2 cellular contexts compared by ENCODE assay signal in the genomic region with DNA sequence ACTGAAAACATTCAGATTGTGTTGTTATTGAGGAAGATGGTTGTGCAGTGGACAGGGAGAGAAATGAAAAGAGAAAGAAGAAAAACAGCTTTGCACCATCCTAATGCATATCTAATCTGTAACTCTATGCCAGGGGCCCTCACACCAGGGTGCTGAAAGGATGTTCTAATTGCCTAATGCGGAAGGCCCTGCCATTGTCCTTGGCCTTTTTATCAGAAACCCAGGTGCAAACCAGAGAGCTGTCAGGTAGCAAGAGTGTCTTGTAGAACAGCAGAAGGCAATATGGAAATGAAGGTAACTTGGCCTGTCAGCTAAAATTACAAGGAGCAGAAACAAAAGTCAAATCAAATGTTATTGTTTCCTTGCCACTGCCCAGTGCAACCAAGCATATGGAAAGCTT.
TF ChIP-seq lines count a peak whose summit lies in the region.

No MANE protein-coding gene starts in this region.

TF ChIP-seq in GM23338, 12 proteins besides CTCF, POLR2A, EP300 and RAD21 (continued from another document):
- TF ChIP-seq CREB1 (CRISPR knock-in tag; IDR thresholded peaks at IDR 0.05; ENCODE audit: low read depth), result no peak
- no peak for TF ChIP-seq EZH2phosphoT487 (IDR thresholded peaks at IDR 0.05; ENCODE audit: unreplicated experiment)
- TF ChIP-seq, protein P1, sequence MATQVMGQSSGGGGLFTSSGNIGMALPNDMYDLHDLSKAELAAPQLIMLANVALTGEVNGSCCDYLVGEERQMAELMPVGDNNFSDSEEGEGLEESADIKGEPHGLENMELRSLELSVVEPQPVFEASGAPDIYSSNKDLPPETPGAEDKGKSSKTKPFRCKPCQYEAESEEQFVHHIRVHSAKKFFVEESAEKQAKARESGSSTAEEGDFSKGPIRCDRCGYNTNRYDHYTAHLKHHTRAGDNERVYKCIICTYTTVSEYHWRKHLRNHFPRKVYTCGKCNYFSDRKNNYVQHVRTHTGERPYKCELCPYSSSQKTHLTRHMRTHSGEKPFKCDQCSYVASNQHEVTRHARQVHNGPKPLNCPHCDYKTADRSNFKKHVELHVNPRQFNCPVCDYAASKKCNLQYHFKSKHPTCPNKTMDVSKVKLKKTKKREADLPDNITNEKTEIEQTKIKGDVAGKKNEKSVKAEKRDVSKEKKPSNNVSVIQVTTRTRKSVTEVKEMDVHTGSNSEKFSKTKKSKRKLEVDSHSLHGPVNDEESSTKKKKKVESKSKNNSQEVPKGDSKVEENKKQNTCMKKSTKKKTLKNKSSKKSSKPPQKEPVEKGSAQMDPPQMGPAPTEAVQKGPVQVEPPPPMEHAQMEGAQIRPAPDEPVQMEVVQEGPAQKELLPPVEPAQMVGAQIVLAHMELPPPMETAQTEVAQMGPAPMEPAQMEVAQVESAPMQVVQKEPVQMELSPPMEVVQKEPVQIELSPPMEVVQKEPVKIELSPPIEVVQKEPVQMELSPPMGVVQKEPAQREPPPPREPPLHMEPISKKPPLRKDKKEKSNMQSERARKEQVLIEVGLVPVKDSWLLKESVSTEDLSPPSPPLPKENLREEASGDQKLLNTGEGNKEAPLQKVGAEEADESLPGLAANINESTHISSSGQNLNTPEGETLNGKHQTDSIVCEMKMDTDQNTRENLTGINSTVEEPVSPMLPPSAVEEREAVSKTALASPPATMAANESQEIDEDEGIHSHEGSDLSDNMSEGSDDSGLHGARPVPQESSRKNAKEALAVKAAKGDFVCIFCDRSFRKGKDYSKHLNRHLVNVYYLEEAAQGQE (IDR thresholded peaks at IDR 0.05; ENCODE audit: unreplicated experiment), result no peak
- TF ChIP-seq ZNF114 (CRISPR knock-in tag; IDR thresholded peaks at IDR 0.05), result no peak
- TF ChIP-seq, protein P2, sequence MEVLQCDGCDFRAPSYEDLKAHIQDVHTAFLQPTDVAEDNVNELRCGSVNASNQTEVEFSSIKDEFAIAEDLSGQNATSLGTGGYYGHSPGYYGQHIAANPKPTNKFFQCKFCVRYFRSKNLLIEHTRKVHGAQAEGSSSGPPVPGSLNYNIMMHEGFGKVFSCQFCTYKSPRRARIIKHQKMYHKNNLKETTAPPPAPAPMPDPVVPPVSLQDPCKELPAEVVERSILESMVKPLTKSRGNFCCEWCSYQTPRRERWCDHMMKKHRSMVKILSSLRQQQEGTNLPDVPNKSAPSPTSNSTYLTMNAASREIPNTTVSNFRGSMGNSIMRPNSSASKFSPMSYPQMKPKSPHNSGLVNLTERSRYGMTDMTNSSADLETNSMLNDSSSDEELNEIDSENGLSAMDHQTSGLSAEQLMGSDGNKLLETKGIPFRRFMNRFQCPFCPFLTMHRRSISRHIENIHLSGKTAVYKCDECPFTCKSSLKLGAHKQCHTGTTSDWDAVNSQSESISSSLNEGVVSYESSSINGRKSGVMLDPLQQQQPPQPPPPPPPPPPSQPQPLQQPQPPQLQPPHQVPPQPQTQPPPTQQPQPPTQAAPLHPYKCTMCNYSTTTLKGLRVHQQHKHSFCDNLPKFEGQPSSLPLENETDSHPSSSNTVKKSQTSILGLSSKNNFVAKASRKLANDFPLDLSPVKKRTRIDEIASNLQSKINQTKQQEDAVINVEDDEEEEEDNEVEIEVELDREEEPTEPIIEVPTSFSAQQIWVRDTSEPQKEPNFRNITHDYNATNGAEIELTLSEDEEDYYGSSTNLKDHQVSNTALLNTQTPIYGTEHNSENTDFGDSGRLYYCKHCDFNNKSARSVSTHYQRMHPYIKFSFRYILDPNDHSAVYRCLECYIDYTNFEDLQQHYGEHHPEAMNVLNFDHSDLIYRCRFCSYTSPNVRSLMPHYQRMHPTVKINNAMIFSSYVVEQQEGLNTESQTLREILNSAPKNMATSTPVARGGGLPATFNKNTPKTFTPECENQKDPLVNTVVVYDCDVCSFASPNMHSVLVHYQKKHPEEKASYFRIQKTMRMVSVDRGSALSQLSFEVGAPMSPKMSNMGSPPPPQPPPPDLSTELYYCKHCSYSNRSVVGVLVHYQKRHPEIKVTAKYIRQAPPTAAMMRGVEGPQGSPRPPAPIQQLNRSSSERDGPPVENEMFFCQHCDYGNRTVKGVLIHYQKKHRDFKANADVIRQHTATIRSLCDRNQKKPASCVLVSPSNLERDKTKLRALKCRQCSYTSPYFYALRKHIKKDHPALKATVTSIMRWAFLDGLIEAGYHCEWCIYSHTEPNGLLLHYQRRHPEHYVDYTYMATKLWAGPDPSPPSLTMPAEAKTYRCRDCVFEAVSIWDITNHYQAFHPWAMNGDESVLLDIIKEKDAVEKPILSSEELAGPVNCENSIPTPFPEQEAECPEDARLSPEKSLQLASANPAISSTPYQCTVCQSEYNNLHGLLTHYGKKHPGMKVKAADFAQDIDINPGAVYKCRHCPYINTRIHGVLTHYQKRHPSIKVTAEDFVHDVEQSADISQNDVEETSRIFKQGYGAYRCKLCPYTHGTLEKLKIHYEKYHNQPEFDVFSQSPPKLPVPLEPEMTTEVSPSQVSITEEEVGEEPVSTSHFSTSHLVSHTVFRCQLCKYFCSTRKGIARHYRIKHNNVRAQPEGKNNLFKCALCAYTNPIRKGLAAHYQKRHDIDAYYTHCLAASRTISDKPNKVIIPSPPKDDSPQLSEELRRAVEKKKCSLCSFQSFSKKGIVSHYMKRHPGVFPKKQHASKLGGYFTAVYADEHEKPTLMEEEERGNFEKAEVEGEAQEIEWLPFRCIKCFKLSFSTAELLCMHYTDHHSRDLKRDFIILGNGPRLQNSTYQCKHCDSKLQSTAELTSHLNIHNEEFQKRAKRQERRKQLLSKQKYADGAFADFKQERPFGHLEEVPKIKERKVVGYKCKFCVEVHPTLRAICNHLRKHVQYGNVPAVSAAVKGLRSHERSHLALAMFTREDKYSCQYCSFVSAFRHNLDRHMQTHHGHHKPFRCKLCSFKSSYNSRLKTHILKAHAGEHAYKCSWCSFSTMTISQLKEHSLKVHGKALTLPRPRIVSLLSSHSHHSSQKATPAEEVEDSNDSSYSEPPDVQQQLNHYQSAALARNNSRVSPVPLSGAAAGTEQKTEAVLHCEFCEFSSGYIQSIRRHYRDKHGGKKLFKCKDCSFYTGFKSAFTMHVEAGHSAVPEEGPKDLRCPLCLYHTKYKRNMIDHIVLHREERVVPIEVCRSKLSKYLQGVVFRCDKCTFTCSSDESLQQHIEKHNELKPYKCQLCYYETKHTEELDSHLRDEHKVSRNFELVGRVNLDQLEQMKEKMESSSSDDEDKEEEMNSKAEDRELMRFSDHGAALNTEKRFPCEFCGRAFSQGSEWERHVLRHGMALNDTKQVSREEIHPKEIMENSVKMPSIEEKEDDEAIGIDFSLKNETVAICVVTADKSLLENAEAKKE (CRISPR knock-in tag; IDR thresholded peaks at IDR 0.05), result no peak

TF ChIP-seq in WTC11, 78 proteins besides CTCF, POLR2A, EP300 and RAD21 (continued from another document):
- TF ChIP-seq, protein P3, sequence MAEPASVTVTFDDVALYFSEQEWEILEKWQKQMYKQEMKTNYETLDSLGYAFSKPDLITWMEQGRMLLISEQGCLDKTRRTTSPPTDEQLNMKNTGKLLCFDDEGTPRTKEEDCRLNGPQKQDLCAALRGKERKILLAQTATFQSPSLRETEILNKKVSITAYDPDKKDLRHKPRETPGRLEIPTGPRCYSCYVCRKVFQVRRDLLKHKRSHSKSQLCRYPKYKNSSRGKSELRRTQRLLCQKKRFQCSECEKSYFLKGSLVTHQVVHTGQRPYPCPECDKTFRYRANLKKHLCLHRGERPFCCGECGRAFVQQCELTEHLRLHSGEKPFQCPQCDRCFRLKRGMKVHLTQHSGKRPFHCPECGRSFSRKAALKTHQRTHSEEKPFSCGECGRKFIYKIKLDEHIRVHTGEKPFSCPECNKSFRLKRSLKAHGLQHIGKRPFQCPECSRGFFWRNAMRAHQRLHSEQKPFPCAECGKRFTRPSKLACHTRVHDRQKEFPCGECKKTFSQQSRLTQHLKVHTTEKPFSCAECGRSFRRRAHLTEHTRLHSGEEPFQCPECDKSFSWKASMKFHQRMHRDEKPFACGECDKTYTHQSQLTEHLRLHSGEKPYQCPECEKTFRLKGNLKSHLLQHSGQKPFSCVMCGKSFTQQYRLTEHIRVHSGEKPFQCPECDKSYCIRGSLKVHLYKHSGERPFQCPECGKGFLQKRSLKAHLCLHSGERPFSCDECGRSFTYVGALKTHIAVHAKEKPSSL (CRISPR knock-in tag; conservative IDR thresholded peaks at IDR 0.05), result no peak
- TF ChIP-seq MYBL2 (CRISPR knock-in tag; IDR thresholded peaks at IDR 0.05), result no peak
- no peak for TF ChIP-seq JUN (CRISPR knock-in tag; IDR thresholded peaks at IDR 0.05)
- TF ChIP-seq RELA (CRISPR knock-in tag; IDR thresholded peaks at IDR 0.05; ENCODE audit: borderline replicate concordance), result no peak
- TF ChIP-seq ZNF671 (CRISPR knock-in tag; IDR thresholded peaks at IDR 0.05), result no peak
- no peak for TF ChIP-seq GRHL2 (CRISPR knock-in tag; IDR thresholded peaks at IDR 0.05; ENCODE audit: insufficient replicate concordance, severe bottlenecking)
- no peak for TF ChIP-seq CBFB (CRISPR knock-in tag; IDR thresholded peaks at IDR 0.05; ENCODE audit: low read depth)
- no peak for TF ChIP-seq SMAD3 (CRISPR knock-in tag; IDR thresholded peaks at IDR 0.05; ENCODE audit: borderline replicate concordance)
- no peak for TF ChIP-seq TCF7 (CRISPR knock-in tag; IDR thresholded peaks at IDR 0.05; ENCODE audit: low read depth)
- TF ChIP-seq, protein P4, sequence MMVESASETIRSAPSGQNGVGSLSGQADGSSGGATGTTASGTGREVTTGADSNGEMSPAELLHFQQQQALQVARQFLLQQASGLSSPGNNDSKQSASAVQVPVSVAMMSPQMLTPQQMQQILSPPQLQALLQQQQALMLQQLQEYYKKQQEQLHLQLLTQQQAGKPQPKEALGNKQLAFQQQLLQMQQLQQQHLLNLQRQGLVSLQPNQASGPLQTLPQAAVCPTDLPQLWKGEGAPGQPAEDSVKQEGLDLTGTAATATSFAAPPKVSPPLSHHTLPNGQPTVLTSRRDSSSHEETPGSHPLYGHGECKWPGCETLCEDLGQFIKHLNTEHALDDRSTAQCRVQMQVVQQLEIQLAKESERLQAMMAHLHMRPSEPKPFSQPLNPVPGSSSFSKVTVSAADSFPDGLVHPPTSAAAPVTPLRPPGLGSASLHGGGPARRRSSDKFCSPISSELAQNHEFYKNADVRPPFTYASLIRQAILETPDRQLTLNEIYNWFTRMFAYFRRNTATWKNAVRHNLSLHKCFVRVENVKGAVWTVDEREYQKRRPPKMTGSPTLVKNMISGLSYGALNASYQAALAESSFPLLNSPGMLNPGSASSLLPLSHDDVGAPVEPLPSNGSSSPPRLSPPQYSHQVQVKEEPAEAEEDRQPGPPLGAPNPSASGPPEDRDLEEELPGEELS (CRISPR knock-in tag; IDR thresholded peaks at IDR 0.05), result no peak
- TF ChIP-seq, protein P5, sequence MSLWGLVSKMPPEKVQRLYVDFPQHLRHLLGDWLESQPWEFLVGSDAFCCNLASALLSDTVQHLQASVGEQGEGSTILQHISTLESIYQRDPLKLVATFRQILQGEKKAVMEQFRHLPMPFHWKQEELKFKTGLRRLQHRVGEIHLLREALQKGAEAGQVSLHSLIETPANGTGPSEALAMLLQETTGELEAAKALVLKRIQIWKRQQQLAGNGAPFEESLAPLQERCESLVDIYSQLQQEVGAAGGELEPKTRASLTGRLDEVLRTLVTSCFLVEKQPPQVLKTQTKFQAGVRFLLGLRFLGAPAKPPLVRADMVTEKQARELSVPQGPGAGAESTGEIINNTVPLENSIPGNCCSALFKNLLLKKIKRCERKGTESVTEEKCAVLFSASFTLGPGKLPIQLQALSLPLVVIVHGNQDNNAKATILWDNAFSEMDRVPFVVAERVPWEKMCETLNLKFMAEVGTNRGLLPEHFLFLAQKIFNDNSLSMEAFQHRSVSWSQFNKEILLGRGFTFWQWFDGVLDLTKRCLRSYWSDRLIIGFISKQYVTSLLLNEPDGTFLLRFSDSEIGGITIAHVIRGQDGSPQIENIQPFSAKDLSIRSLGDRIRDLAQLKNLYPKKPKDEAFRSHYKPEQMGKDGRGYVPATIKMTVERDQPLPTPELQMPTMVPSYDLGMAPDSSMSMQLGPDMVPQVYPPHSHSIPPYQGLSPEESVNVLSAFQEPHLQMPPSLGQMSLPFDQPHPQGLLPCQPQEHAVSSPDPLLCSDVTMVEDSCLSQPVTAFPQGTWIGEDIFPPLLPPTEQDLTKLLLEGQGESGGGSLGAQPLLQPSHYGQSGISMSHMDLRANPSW (CRISPR knock-in tag; conservative IDR thresholded peaks at IDR 0.05; ENCODE audit: low read depth), result no peak
- no peak for TF ChIP-seq NFE2L1 (CRISPR knock-in tag; IDR thresholded peaks at IDR 0.05)
